Comparison of ENCODE assay signal across 1 cellular context in the genomic region with DNA sequence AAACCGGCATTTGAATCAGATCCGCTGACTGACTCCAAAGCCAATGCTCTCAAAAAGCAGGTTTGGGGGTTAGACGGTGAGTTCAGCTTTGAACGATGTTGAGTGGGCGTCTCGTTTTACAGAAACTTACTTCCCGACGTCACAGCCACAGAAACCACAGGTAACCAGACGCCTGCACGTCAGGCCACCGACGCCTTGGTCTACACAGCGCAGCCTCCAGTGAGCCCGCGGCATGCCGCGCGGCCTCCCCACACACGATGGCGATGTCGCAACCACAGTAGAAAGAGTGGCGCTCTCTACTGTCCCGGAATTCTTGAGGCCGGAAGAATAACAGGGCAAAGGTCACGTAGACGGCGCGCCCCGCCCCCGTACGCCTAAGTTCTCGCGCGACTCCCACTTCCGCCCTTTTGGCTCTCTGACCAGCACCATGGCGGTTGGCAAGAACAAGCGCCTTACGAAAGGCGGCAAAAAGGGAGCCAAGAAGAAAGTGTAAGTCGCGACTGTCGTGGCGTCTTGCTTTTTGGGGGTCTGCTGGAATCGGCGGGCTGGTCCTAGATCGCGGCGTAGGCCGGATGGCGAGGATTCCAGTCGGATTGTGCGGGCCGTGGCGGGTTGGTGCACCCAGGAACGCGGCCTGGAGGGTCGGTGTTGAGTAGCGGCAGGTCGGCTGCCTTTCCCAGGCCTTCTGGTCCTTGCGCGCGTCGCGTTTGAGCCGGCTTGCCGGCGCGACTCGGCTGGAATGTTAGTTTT.
TF ChIP-seq lines count a peak whose summit lies in the region.

A gene (plus strand): TSS at position 403 of the 750 bp plus-strand sequence. CDS start 25 bp downstream, at position 428.

TF ChIP-seq in HepG2, 621 proteins besides CTCF, POLR2A, EP300 and RAD21 (continued from another document and continues in another):
- TF ChIP-seq, protein P1, sequence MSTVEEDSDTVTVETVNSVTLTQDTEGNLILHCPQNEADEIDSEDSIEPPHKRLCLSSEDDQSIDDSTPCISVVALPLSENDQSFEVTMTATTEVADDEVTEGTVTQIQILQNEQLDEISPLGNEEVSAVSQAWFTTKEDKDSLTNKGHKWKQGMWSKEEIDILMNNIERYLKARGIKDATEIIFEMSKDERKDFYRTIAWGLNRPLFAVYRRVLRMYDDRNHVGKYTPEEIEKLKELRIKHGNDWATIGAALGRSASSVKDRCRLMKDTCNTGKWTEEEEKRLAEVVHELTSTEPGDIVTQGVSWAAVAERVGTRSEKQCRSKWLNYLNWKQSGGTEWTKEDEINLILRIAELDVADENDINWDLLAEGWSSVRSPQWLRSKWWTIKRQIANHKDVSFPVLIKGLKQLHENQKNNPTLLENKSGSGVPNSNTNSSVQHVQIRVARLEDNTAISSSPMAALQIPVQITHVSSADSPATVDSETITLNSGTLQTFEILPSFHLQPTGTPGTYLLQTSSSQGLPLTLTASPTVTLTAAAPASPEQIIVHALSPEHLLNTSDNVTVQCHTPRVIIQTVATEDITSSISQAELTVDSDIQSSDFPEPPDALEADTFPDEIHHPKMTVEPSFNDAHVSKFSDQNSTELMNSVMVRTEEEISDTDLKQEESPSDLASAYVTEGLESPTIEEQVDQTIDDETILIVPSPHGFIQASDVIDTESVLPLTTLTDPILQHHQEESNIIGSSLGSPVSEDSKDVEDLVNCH (CRISPR knock-in tag; IDR thresholded peaks at IDR 0.05) = no peak
- TF ChIP-seq, protein P2, sequence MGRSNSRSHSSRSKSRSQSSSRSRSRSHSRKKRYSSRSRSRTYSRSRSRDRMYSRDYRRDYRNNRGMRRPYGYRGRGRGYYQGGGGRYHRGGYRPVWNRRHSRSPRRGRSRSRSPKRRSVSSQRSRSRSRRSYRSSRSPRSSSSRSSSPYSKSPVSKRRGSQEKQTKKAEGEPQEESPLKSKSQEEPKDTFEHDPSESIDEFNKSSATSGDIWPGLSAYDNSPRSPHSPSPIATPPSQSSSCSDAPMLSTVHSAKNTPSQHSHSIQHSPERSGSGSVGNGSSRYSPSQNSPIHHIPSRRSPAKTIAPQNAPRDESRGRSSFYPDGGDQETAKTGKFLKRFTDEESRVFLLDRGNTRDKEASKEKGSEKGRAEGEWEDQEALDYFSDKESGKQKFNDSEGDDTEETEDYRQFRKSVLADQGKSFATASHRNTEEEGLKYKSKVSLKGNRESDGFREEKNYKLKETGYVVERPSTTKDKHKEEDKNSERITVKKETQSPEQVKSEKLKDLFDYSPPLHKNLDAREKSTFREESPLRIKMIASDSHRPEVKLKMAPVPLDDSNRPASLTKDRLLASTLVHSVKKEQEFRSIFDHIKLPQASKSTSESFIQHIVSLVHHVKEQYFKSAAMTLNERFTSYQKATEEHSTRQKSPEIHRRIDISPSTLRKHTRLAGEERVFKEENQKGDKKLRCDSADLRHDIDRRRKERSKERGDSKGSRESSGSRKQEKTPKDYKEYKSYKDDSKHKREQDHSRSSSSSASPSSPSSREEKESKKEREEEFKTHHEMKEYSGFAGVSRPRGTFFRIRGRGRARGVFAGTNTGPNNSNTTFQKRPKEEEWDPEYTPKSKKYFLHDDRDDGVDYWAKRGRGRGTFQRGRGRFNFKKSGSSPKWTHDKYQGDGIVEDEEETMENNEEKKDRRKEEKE (IDR thresholded peaks at IDR 0.05) = no peak
- TF ChIP-seq AKAP8 (CRISPR knock-in tag; IDR thresholded peaks at IDR 0.05) (peak; percentile 24; the same call in 1 of the 2 replicates), YEATS2 (CRISPR knock-in tag; IDR thresholded peaks at IDR 0.05; ENCODE audit: borderline replicate concordance) (peak; percentile 100), REXO4 (CRISPR knock-in tag; IDR thresholded peaks at IDR 0.05; ENCODE audit: borderline replicate concordance) (no peak), FOXP1 (IDR thresholded peaks at IDR 0.05) (no peak), FOXP1 (CRISPR knock-in tag; IDR thresholded peaks at IDR 0.05) (peak; percentile 43), SETDB1 (CRISPR knock-in tag; IDR thresholded peaks at IDR 0.05; ENCODE audit: borderline replicate concordance) (no peak), ZNF274 (CRISPR knock-in tag; IDR thresholded peaks at IDR 0.05) (peak; percentile 92), ZNF317 (CRISPR knock-in tag; IDR thresholded peaks at IDR 0.05) (peak; percentile 44; the same call in 1 of the 2 replicates), SMARCC2 (IDR thresholded peaks at IDR 0.05) (no peak), ELF3 (CRISPR knock-in tag; IDR thresholded peaks at IDR 0.05) (peak; percentile 75), CENPX (CRISPR knock-in tag; IDR thresholded peaks at IDR 0.05) (no peak), CENPT (CRISPR knock-in tag; IDR thresholded peaks at IDR 0.05; ENCODE audit: low read depth) (0 out of 2 replicates have a peak, but pooled peaks have one; percentile 43), WIZ (CRISPR knock-in tag; IDR thresholded peaks at IDR 0.05) (no peak; the same call in 1 of the 2 replicates), ZNF652 (CRISPR knock-in tag; IDR thresholded peaks at IDR 0.05; ENCODE audit: borderline replicate concordance, low read depth) (peak; percentile 51; the same call in 1 of the 2 replicates), ZNF260 (CRISPR knock-in tag; IDR thresholded peaks at IDR 0.05; ENCODE audit: borderline replicate concordance, low read depth) (peak; percentile 33; the same call in 1 of the 2 replicates), ZBTB3 (CRISPR knock-in tag; IDR thresholded peaks at IDR 0.05; ENCODE audit: borderline replicate concordance, low read depth) (peak; percentile 39; the same call in 1 of the 2 replicates), ETV6 (CRISPR knock-in tag; conservative IDR thresholded peaks at IDR 0.05) (peak; percentile 3), CAMTA2 (CRISPR knock-in tag; IDR thresholded peaks at IDR 0.05; ENCODE audit: borderline replicate concordance) (0 out of 2 replicates have a peak, but pooled peaks have one; percentile 30), ZKSCAN1 (IDR thresholded peaks at IDR 0.05; ENCODE audit: low read length) (no peak), FLYWCH1 (CRISPR knock-in tag; IDR thresholded peaks at IDR 0.05) (peak; percentile 93; the same call in 1 of the 2 replicates), ZNF230 (CRISPR knock-in tag; IDR thresholded peaks at IDR 0.05) (no peak; the same call in 1 of the 2 replicates), SNRNP70 (IDR thresholded peaks at IDR 0.05; ENCODE audit: low read depth, low read length) (no peak), NFYB (CRISPR knock-in tag; IDR thresholded peaks at IDR 0.05) (0 out of 2 replicates have a peak, but pooled peaks have one; percentile 11), SMAD3 (CRISPR knock-in tag; IDR thresholded peaks at IDR 0.05) (peak; percentile 59), ZIK1 (CRISPR knock-in tag; IDR thresholded peaks at IDR 0.05; ENCODE audit: borderline replicate concordance, low read depth) (peak; percentile 93), HDAC2 (CRISPR knock-in tag; IDR thresholded peaks at IDR 0.05) (peak; percentile 89), ZNF33A (CRISPR knock-in tag; IDR thresholded peaks at IDR 0.05; ENCODE audit: borderline replicate concordance) (peak; percentile 98; the same call in 1 of the 2 replicates), MED1 (CRISPR knock-in tag; IDR thresholded peaks at IDR 0.05) (peak; percentile 90), SP1 (IDR thresholded peaks at IDR 0.05) (no peak), SP1 (CRISPR knock-in tag; IDR thresholded peaks at IDR 0.05) (peak; percentile 86), ZSCAN12 (CRISPR knock-in tag; IDR thresholded peaks at IDR 0.05) (peak; percentile 89; the same call in 1 of the 2 replicates), SUZ12 (IDR thresholded peaks at IDR 0.05; ENCODE audit: low read depth, low read length) (no peak), ZNF530 (CRISPR knock-in tag; IDR thresholded peaks at IDR 0.05; ENCODE audit: low read depth) (no peak; the same call in 1 of the 2 replicates), MAFK (conservative IDR thresholded peaks at IDR 0.05 in 1 of 2, IDR thresholded peaks at IDR 0.05 in 1 of 2; ENCODE audit: low read length in 2 of 2) (no peak), ZNF766 (CRISPR knock-in tag; IDR thresholded peaks at IDR 0.05; ENCODE audit: borderline replicate concordance) (peak; percentile 92; the same call in 1 of the 2 replicates), NONO (IDR thresholded peaks at IDR 0.05) (no peak), NONO (CRISPR knock-in tag; conservative IDR thresholded peaks at IDR 0.05) (peak; percentile 95)
- TF ChIP-seq, protein P3, sequence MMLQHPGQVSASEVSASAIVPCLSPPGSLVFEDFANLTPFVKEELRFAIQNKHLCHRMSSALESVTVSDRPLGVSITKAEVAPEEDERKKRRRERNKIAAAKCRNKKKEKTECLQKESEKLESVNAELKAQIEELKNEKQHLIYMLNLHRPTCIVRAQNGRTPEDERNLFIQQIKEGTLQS (CRISPR knock-in tag; IDR thresholded peaks at IDR 0.05) = no peak
- TF ChIP-seq, protein P4, sequence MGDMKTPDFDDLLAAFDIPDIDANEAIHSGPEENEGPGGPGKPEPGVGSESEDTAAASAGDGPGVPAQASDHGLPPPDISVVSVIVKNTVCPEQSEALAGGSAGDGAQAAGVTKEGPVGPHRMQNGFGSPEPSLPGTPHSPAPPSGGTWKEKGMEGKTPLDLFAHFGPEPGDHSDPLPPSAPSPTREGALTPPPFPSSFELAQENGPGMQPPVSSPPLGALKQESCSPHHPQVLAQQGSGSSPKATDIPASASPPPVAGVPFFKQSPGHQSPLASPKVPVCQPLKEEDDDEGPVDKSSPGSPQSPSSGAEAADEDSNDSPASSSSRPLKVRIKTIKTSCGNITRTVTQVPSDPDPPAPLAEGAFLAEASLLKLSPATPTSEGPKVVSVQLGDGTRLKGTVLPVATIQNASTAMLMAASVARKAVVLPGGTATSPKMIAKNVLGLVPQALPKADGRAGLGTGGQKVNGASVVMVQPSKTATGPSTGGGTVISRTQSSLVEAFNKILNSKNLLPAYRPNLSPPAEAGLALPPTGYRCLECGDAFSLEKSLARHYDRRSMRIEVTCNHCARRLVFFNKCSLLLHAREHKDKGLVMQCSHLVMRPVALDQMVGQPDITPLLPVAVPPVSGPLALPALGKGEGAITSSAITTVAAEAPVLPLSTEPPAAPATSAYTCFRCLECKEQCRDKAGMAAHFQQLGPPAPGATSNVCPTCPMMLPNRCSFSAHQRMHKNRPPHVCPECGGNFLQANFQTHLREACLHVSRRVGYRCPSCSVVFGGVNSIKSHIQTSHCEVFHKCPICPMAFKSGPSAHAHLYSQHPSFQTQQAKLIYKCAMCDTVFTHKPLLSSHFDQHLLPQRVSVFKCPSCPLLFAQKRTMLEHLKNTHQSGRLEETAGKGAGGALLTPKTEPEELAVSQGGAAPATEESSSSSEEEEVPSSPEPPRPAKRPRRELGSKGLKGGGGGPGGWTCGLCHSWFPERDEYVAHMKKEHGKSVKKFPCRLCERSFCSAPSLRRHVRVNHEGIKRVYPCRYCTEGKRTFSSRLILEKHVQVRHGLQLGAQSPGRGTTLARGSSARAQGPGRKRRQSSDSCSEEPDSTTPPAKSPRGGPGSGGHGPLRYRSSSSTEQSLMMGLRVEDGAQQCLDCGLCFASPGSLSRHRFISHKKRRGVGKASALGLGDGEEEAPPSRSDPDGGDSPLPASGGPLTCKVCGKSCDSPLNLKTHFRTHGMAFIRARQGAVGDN (CRISPR knock-in tag; IDR thresholded peaks at IDR 0.05) = peak; percentile 96
- TF ChIP-seq, protein P5, sequence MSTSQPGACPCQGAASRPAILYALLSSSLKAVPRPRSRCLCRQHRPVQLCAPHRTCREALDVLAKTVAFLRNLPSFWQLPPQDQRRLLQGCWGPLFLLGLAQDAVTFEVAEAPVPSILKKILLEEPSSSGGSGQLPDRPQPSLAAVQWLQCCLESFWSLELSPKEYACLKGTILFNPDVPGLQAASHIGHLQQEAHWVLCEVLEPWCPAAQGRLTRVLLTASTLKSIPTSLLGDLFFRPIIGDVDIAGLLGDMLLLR (CRISPR knock-in tag; IDR thresholded peaks at IDR 0.05) = peak; percentile 50; the same call in 1 of the 2 replicates
- TF ChIP-seq, protein P6, sequence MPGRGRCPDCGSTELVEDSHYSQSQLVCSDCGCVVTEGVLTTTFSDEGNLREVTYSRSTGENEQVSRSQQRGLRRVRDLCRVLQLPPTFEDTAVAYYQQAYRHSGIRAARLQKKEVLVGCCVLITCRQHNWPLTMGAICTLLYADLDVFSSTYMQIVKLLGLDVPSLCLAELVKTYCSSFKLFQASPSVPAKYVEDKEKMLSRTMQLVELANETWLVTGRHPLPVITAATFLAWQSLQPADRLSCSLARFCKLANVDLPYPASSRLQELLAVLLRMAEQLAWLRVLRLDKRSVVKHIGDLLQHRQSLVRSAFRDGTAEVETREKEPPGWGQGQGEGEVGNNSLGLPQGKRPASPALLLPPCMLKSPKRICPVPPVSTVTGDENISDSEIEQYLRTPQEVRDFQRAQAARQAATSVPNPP (CRISPR knock-in tag; IDR thresholded peaks at IDR 0.05) = peak; percentile 97
- TF ChIP-seq, protein P7, sequence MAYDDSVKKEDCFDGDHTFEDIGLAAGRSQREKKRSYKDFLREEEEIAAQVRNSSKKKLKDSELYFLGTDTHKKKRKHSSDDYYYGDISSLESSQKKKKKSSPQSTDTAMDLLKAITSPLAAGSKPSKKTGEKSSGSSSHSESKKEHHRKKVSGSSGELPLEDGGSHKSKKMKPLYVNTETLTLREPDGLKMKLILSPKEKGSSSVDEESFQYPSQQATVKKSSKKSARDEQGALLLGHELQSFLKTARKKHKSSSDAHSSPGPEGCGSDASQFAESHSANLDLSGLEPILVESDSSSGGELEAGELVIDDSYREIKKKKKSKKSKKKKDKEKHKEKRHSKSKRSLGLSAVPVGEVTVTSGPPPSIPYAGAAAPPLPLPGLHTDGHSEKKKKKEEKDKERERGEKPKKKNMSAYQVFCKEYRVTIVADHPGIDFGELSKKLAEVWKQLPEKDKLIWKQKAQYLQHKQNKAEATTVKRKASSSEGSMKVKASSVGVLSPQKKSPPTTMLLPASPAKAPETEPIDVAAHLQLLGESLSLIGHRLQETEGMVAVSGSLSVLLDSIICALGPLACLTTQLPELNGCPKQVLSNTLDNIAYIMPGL (CRISPR knock-in tag; IDR thresholded peaks at IDR 0.05; ENCODE audit: borderline replicate concordance in 1 of 2, low read depth in 1 of 2) = peak; percentile 97
- TF ChIP-seq, protein P8, sequence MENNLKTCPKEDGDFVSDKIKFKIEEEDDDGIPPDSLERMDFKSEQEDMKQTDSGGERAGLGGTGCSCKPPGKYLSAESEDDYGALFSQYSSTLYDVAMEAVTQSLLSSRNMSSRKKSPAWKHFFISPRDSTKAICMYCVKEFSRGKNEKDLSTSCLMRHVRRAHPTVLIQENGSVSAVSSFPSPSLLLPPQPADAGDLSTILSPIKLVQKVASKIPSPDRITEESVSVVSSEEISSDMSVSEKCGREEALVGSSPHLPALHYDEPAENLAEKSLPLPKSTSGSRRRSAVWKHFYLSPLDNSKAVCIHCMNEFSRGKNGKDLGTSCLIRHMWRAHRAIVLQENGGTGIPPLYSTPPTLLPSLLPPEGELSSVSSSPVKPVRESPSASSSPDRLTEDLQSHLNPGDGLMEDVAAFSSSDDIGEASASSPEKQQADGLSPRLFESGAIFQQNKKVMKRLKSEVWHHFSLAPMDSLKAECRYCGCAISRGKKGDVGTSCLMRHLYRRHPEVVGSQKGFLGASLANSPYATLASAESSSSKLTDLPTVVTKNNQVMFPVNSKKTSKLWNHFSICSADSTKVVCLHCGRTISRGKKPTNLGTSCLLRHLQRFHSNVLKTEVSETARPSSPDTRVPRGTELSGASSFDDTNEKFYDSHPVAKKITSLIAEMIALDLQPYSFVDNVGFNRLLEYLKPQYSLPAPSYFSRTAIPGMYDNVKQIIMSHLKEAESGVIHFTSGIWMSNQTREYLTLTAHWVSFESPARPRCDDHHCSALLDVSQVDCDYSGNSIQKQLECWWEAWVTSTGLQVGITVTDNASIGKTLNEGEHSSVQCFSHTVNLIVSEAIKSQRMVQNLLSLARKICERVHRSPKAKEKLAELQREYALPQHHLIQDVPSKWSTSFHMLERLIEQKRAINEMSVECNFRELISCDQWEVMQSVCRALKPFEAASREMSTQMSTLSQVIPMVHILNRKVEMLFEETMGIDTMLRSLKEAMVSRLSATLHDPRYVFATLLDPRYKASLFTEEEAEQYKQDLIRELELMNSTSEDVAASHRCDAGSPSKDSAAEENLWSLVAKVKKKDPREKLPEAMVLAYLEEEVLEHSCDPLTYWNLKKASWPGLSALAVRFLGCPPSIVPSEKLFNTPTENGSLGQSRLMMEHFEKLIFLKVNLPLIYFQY (CRISPR knock-in tag; IDR thresholded peaks at IDR 0.05; ENCODE audit: borderline replicate concordance) = peak; percentile 52; the same call in 1 of the 2 replicates
